ENCODE assay signal across 1 cellular context in the genomic region with DNA sequence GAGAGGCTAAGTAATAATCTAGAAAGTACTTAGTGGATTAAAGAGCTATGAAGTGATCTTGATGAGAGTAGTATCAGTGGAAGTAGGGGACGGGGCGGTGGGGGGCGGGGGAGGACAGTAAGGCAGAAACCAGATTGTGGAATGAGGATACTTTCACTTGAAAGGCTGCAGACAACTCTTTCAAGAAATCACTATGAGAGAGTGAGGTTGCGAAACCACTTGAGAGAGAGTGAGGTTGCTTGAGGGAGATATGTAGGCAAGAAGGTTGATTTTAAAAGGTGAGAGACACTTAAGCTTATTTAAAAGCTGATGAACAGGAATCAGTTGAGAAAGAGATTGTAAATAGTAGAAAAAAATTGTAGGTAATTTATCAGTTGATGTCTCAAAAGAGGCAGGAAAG.
TF ChIP-seq lines count a peak whose summit lies in the region.

No MANE protein-coding gene starts in this region.

TF ChIP-seq in HepG2, 621 proteins besides CTCF, POLR2A, EP300 and RAD21 (continued from another document):
- no peak for TF ChIP-seq ZNF549 (CRISPR knock-in tag; IDR thresholded peaks at IDR 0.05)
